26 cellular contexts compared by ENCODE assay signal in genomic region chr1:186165303-186165702, GRCh38.
"Had no signal": no experiment of that assay in that cellular context is flagged by ENCODE, and none has a peak within 500 bp of the region (broad histone marks: within the 10 kb centered on the region; RNA-seq: fewer than 3 reads in every experiment).

No MANE protein-coding gene starts in this region.

- H3K27ac ChIP-seq: esophagus muscularis mucosa, tibial nerve, uterus had no signal

- H3K36me3 ChIP-seq: tibial nerve, uterus had no signal

- H3K27me3 Mint-ChIP-seq: progenitor cell of endocrine pancreas had no signal

- ATAC-seq: activated CD4-positive, CD25-positive, alpha-beta regulatory T cell treated with anti-CD3 and anti-CD28 coated beads, Interleukin-2, amount 50 U/mL, for 24 hours; left ventricle myocardium superior; right cardiac atrium had no signal

- H3K27me3 ChIP-seq: esophagus muscularis mucosa, tibial nerve, uterus had no signal

- H3K4me3 ChIP-seq: esophagus muscularis mucosa, smooth muscle cell, tibial nerve, uterus had no signal

- H3K4me1 ChIP-seq: esophagus muscularis mucosa, tibial nerve, uterus had no signal

- H3K4me3 Mint-ChIP-seq: activated naive CD8-positive, alpha-beta T cell treated with anti-CD3 and anti-CD28 coated beads, Interleukin-2, amount 10 ng/mL, durations not matched to agents 7 days and 5 days; activated T-helper 1 cell treated with anti-CD3 and anti-CD28 coated beads, Interleukin-12 subunit alpha, Interleukin-12 subunit beta, Interleukin-2, Interleukin-4 antibody, amounts not matched to agents 30 ng/mL and 10 ng/mL and 1 ng/mL, durations not matched to agents 14 hours and 24 hours and 36 hours; endodermal cell; nephron had no signal

- H3K4me2 ChIP-seq: smooth muscle cell had no signal

- H3K9me3 ChIP-seq: esophagus muscularis mucosa, tibial nerve, uterus had no signal

- H3K27ac Mint-ChIP-seq: activated naive CD8-positive, alpha-beta T cell treated with anti-CD3 and anti-CD28 coated beads, Interleukin-2, amount 10 ng/mL, durations not matched to agents 7 days and 5 days; activated T-helper 1 cell treated with anti-CD3 and anti-CD28 coated beads, Interleukin-12 subunit alpha, Interleukin-12 subunit beta, Interleukin-2, Interleukin-4 antibody, amounts not matched to agents 30 ng/mL and 10 ng/mL and 1 ng/mL, durations not matched to agents 14 hours and 24 hours and 36 hours; endodermal cell; nephron; progenitor cell of endocrine pancreas had no signal

- H3K4me1 Mint-ChIP-seq: activated naive CD8-positive, alpha-beta T cell treated with anti-CD3 and anti-CD28 coated beads, Interleukin-2, amount 10 ng/mL, durations not matched to agents 7 days and 5 days; endodermal cell; nephron had no signal

- DNase-seq: activated CD4-positive, alpha-beta T cell treated with anti-CD3 and anti-CD28 coated beads, Interleukin-2, amount 50 U/mL, for 1 hour; activated CD8-positive, alpha-beta memory T cell treated with anti-CD3 and anti-CD28 coated beads for 24 hours; activated naive CD4-positive, alpha-beta T cell; activated naive CD8-positive, alpha-beta T cell treated with anti-CD3 and anti-CD28 coated beads, Interleukin-2, amount 10 ng/mL, durations not matched to agents 7 days and 5 days; anterior cingulate cortex; dermis blood vessel endothelial cell; endodermal cell; glutamatergic neuron; hypothalamus; kidney; left ventricle myocardium superior; mesenchymal stem cell; nucleus accumbens; right cardiac atrium; stimulated activated CD4-positive, alpha-beta T cell treated with anti-CD3 and anti-CD28 coated beads, Interleukin-4, amount 100 ng/mL, for 4 hours; stimulated activated CD8-positive, alpha-beta memory T cell treated with anti-CD3 and anti-CD28 coated beads, Interleukin-4, amount 100 ng/mL, for 48 hours; stimulated activated naive CD4-positive, alpha-beta T cell treated with Interleukin-2 at 50 U/mL for 16 hours; substantia nigra; uterus had no signal

- H3K9me3 Mint-ChIP-seq: activated naive CD8-positive, alpha-beta T cell treated with anti-CD3 and anti-CD28 coated beads, Interleukin-2, amount 10 ng/mL, durations not matched to agents 7 days and 5 days; activated T-helper 1 cell treated with anti-CD3 and anti-CD28 coated beads, Interleukin-12 subunit alpha, Interleukin-12 subunit beta, Interleukin-2, Interleukin-4 antibody, amounts not matched to agents 30 ng/mL and 10 ng/mL and 1 ng/mL, durations not matched to agents 14 hours and 24 hours and 36 hours had no signal

- H3K36me3 Mint-ChIP-seq: activated naive CD8-positive, alpha-beta T cell treated with anti-CD3 and anti-CD28 coated beads, Interleukin-2, amount 10 ng/mL, durations not matched to agents 7 days and 5 days had no signal
